Comparison of ENCODE assay signal across 8 cellular contexts in genomic region chr5:218457-219289, GRCh38. TPM values are rescaled to one million over a fixed set of nuclear protein-coding genes. Genes with fewer than 3 reads are reported as not detected.
DNase-seq lines count a peak whose midpoint lies in the region; ATAC-seq and TF ChIP-seq lines count a peak whose summit lies in the region.

No MANE protein-coding gene starts in this region.

- POLR2A ChIA-PET in PC-3 (lab: Charles Lee; ENCODE audit: unreplicated experiment): interaction anchor here (0.6 to 1.0 kb wide), 3 partner anchors 52 to 165 kb away, joined by 3 to 11 read pairs (median 3); partner anchors contain the start of gene PDCD6

- H3K4me3 ChIP-seq in ACC112 (ENCODE audit: low read depth, low read length) (peak overlapping the region; percentile 84), PC-3 (ENCODE audit: low read length) (peak overlapping the region; percentile 93), astrocyte of the spinal cord (ENCODE audit: low read depth, low read length) (peak overlapping the region; percentile 90), skeletal muscle tissue (ENCODE audit: low read length in 3 of 3) (peak overlapping the region; percentile 81 to 93 (median 90))

- H3K36me3 ChIP-seq in ACC112 (ENCODE audit: insufficient read depth, low read length): peaks cover 6% of the 10 kb centered on the region; the same call in 1 of the 2 replicates
- H3K36me3 ChIP-seq in PC-3 (ENCODE audit: low read depth, low read length): peaks cover 6% of the 10 kb centered on the region
- peaks cover 2 to 5% (median 4%) of the 10 kb centered on the region in 3 donors for H3K36me3 ChIP-seq in skeletal muscle tissue (ENCODE audit: control insufficient read depth in 3 of 3, insufficient read depth in 3 of 3, low read length in 3 of 3)

- H3K27me3 ChIP-seq in ACC112 (ENCODE audit: insufficient read depth, low read length) (no peaks in the 10 kb centered on the region), PC-3 (ENCODE audit: low read length) (no peaks in the 10 kb centered on the region), skeletal muscle tissue (ENCODE audit: control insufficient read depth in 3 of 3, insufficient read depth in 3 of 3, low read length in 3 of 3) (no peaks in the 10 kb centered on the region)

- CTCF ChIA-PET in PC-3 (lab: Charles Lee): interaction anchor here (0.7 to 1.9 kb wide), 2 partner anchors 30 to 52 kb away, joined by 3 to 12 read pairs; no protein-coding TSS in a partner anchor

- intact Hi-C loops in PC-3 (cut with micrococcal nuclease): no loop called here

- no TSS peak for BruUV-seq in PC-3 (replicated peaks; lab: Mats Ljungman, UMichigan)

- H2AFZ ChIP-seq in ACC112 (ENCODE audit: low read length, unreplicated experiment): peak overlapping the region; percentile 64
- peak overlapping the region; percentile 46 for H2AFZ ChIP-seq in PC-3 (ENCODE audit: low read length)

- H3K27ac ChIP-seq in ACC112 (ENCODE audit: low read depth, low read length) (peak overlapping the region; percentile 38), PC-3 (ENCODE audit: low read length) (peak overlapping the region; percentile 66), skeletal muscle tissue (ENCODE audit: low read depth, low read length) (peak overlapping the region; percentile 96)

- H3K79me2 ChIP-seq in ACC112 (ENCODE audit: control insufficient read depth, insufficient read depth, low read length, unreplicated experiment): peaks cover 76% of the 10 kb centered on the region
- H3K79me2 ChIP-seq in PC-3 (ENCODE audit: low read length): peaks cover 82% of the 10 kb centered on the region

- ATAC-seq in GM18517 (IDR thresholded peaks at IDR 0.05; ENCODE audit: unreplicated experiment) (peak; percentile 23), HG03060 (IDR thresholded peaks at IDR 0.05; ENCODE audit: low read depth, unreplicated experiment) (peak; percentile 8), PC-3 (peak; percentile 50)

- no peaks in the 10 kb centered on the region for H3K9me2 ChIP-seq in PC-3 (replicated peaks; ENCODE audit: low read length)

- in situ Hi-C loops in astrocyte of the spinal cord (cut with HindIII; ENCODE audit: low sequenced_read_pairs): no loop called here

- H4K20me1 ChIP-seq in PC-3 (ENCODE audit: low read length): peaks cover 43% of the 10 kb centered on the region

- DNase-seq in PC-3: peak; percentile 32
- DNase-seq in astrocyte of the spinal cord (ENCODE audit: low read depth, low spot score): peak; percentile 26
- DNase-seq in iPS-NIHi7 (ENCODE audit: extremely low spot score): peak; percentile 17
- no peak for DNase-seq in germinal center (ENCODE audit: low spot score)

- H3F3A ChIP-seq in PC-3 (ENCODE audit: low read length, unreplicated experiment): no peaks in the 10 kb centered on the region

- H3K4me2 ChIP-seq in PC-3 (ENCODE audit: low read length): peak overlapping the region; percentile 95

- H3K9ac ChIP-seq in PC-3 (ENCODE audit: low read length) (peak overlapping the region; percentile 99), skeletal muscle tissue (ENCODE audit: low read depth in 1 of 3, low read length in 3 of 3) (peak overlapping the region; percentile 94 to 98 (median 97))

- H3K9me3 ChIP-seq in PC-3 (ENCODE audit: low read length) (no peaks in the 10 kb centered on the region), skeletal muscle tissue (ENCODE audit: control insufficient read depth in 3 of 3, low read length in 3 of 3) (no peaks in the 10 kb centered on the region)

- H3K4me1 ChIP-seq in ACC112 (ENCODE audit: control insufficient read depth, insufficient read depth, low read length, unreplicated experiment) (peaks cover 31% of the 10 kb centered on the region), PC-3 (ENCODE audit: insufficient read depth, low read length) (peaks cover 43% of the 10 kb centered on the region), skeletal muscle tissue (ENCODE audit: control insufficient read depth in 3 of 3, insufficient read depth in 3 of 3, low read length in 3 of 3) (peaks cover 18 to 36% (median 24%) of the 10 kb centered on the region in 3 donors)

- TF ChIP-seq CTCF in PC-3 (conservative IDR thresholded peaks at IDR 0.05; ENCODE audit: low read depth, low read length): no peak
- TF ChIP-seq CTCF in astrocyte of the spinal cord (IDR thresholded peaks at IDR 0.05; ENCODE audit: low read depth, low read length): no peak

RNA-seq across cellular contexts. Expression of gene SDHA, which starts 0.6 kb away (rescaled TPM):
- 163 and 181 TPM in 2 replicates for total RNA-seq in PC-3 (2014; rRNA removed)
- 98.6 TPM for total RNA-seq in skeletal muscle tissue

RNA-seq across cellular contexts. Expression of gene CCDC127, which starts 0.7 kb away (rescaled TPM):
- total RNA-seq in PC-3 (2014; rRNA removed) (4.1 and 5.4 TPM in 2 replicates), skeletal muscle tissue (6.3 TPM)

RNA-seq across cellular contexts. Expression of gene LRRC14B, which starts 27.4 kb away (rescaled TPM):
- total RNA-seq in PC-3 (2014; rRNA removed) (not detected in 2 replicates), skeletal muscle tissue (19.3 TPM)

RNA-seq across cellular contexts. Expression of gene PDCD6, which starts 52.8 kb away (rescaled TPM):
- 158 and 200 TPM in 2 replicates for total RNA-seq in PC-3 (2014; rRNA removed)
- 42.3 TPM for total RNA-seq in skeletal muscle tissue

Comparison
In these comparisons a context has a peak if more than half of its experiments do, and no peak if none do; other contexts are left out.
1. H3K27ac ChIP-seq: peak in every context shown above with its lines; median percentile 96 in skeletal muscle tissue; 66 in PC-3; 38 in ACC112.
2. RNA of gene LRRC14B, which starts 27.4 kb away (total RNA-seq): 19.3 TPM in skeletal muscle tissue (single experiment); not detected in PC-3; every median in the first group is over 10 times any median in the second.
3. Peak in every context shown above with its lines, with median percentiles within 50 percentile points of each other: H3K4me3 ChIP-seq and ATAC-seq.